Comparison of ENCODE assay signal across 19 cellular contexts in genomic region chr10:125995726-125996304, GRCh38.
DNase-seq lines count a peak whose midpoint lies in the region; ATAC-seq and TF ChIP-seq lines count a peak whose summit lies in the region.
"Had no signal": no experiment of that assay in that cellular context is flagged by ENCODE, and none has a peak within 500 bp of the region (broad histone marks: within the 10 kb centered on the region; RNA-seq: fewer than 3 reads in every experiment).

No MANE protein-coding gene starts in this region.

- POLR2A ChIA-PET in activated CD4-positive, alpha-beta T cell treated with anti-CD3 and anti-CD28 coated beads for 36 hours (lab: Charles Lee): no interaction called here
- POLR2A ChIA-PET in activated CD4-positive, alpha-beta T cell treated with anti-CD3 and anti-CD28 coated beads, Interleukin-2, amount 10 ng/mL, durations not matched to agents 7 days and 5 days (lab: Charles Lee): no interaction called here
- POLR2A ChIA-PET in CD4-positive, alpha-beta T cell (lab: Charles Lee): no interaction called here

- H3K9me3 Mint-ChIP-seq in activated CD4-positive, alpha-beta T cell treated with anti-CD3 and anti-CD28 coated beads for 36 hours (ENCODE audit: low read depth): no peaks in the 10 kb centered on the region
- H3K9me3 Mint-ChIP-seq in activated CD4-positive, alpha-beta T cell treated with anti-CD3 and anti-CD28 coated beads, Interleukin-2, amount 10 ng/mL, durations not matched to agents 7 days and 5 days: no peaks in the 10 kb centered on the region
- no peaks in the 10 kb centered on the region for H3K9me3 Mint-ChIP-seq in CD4-positive, alpha-beta T cell
- H3K9me3 Mint-ChIP-seq in GM23338: peaks cover 4% of the 10 kb centered on the region; the same call in 2 of the 3 replicates
- H3K9me3 Mint-ChIP-seq in stimulated activated memory B cell treated with anti-CD40 and anti-IgM and Interleukin-4, amounts not matched to agents 10 μg/mL and 1 μg/mL and 100 μg/mL, for 72 hours: no peaks in the 10 kb centered on the region
- H3K9me3 Mint-ChIP-seq: HFFc6 had no signal

- no peak for TF ChIP-seq CTCF in CD4-positive, alpha-beta T cell (IDR thresholded peaks at IDR 0.05)
- TF ChIP-seq CTCF in GM23338 (conservative IDR thresholded peaks at IDR 0.05; ENCODE audit: low read depth in 2 of 2): no peak

- intact Hi-C loops in activated CD4-positive, alpha-beta T cell treated with anti-CD3 and anti-CD28 coated beads for 36 hours (cut with DNase I, micrococcal nuclease): no loop called here
- intact Hi-C loops in CD4-positive, alpha-beta T cell (cut with DNase I, micrococcal nuclease): no loop called here

- H3K4me2 ChIP-seq in GM23338: no peak overlapping the region
- H3K4me2 ChIP-seq: BLaER1 had no signal

- H3K27ac Mint-ChIP-seq in activated CD4-positive, alpha-beta T cell treated with anti-CD3 and anti-CD28 coated beads for 36 hours: no peak overlapping the region
- H3K27ac Mint-ChIP-seq in activated CD4-positive, alpha-beta T cell treated with anti-CD3 and anti-CD28 coated beads, Interleukin-2, amount 10 ng/mL, durations not matched to agents 7 days and 5 days: no peak overlapping the region
- H3K27ac Mint-ChIP-seq in CD4-positive, alpha-beta T cell: no peak overlapping the region
- no peak overlapping the region for H3K27ac Mint-ChIP-seq in GM23338
- no peak overlapping the region for H3K27ac Mint-ChIP-seq in stimulated activated memory B cell treated with anti-CD40 and anti-IgM and Interleukin-4, amounts not matched to agents 10 μg/mL and 1 μg/mL and 100 μg/mL, for 72 hours
- H3K27ac Mint-ChIP-seq: CD14-positive monocyte, HFFc6 had no signal

- ATAC-seq in activated CD4-positive, alpha-beta T cell treated with anti-CD3 and anti-CD28 coated beads for 36 hours: peak; percentile 39
- no peak for ATAC-seq in CD4-positive, alpha-beta T cell (ENCODE audit: poor library complexity)
- no peak for ATAC-seq in GM23338
- peak; percentile 54 for ATAC-seq in stimulated activated memory B cell treated with anti-CD40 and anti-IgM and Interleukin-4, amounts not matched to agents 10 μg/mL and 1 μg/mL and 100 μg/mL, for 72 hours
- ATAC-seq in GM18519 (IDR thresholded peaks at IDR 0.05; ENCODE audit: low FRiP score, unreplicated experiment): no peak
- ATAC-seq: HCT116, K562 had no signal

- H3F3A ChIP-seq in GM23338 (replicated peaks; ENCODE audit: low read depth): no peaks in the 10 kb centered on the region

- H3K36me3 ChIP-seq in GM23338 (ENCODE audit: insufficient read depth): no peaks in the 10 kb centered on the region
- H3K36me3 ChIP-seq: BLaER1 had no signal

- CTCF ChIA-PET in activated CD4-positive, alpha-beta T cell treated with anti-CD3 and anti-CD28 coated beads for 36 hours (lab: Charles Lee): no interaction called here
- CTCF ChIA-PET in activated CD4-positive, alpha-beta T cell treated with anti-CD3 and anti-CD28 coated beads, Interleukin-2, amount 10 ng/mL, durations not matched to agents 7 days and 5 days (lab: Charles Lee): interaction anchor here (0.5 kb wide), 1 partner anchor 602 kb away, joined by 5 read pairs; no protein-coding TSS in a partner anchor
- CTCF ChIA-PET in CD4-positive, alpha-beta T cell (lab: Charles Lee): interaction anchor here (0.8 kb wide), 1 partner anchor 13 kb away, joined by 3 read pairs; no protein-coding TSS in a partner anchor

- no peak for DNase-seq in activated CD4-positive, alpha-beta T cell treated with anti-CD3 and anti-CD28 coated beads for 36 hours
- DNase-seq in activated CD4-positive, alpha-beta T cell treated with anti-CD3 and anti-CD28 coated beads, Interleukin-2, amount 10 ng/mL, durations not matched to agents 7 days and 5 days: no peak
- no peak for DNase-seq in CD4-positive, alpha-beta T cell
- no peak for DNase-seq in GM23338 (ENCODE audit: low spot score)
- DNase-seq in NCI-H774 (lab: John Stamatoyannopoulos, UW): no peak
- DNase-seq: 8988T, DMS153, DMS79, GF-D8, GOT3, H7, HFFc6, IMR-90 had no signal

- no peak overlapping the region for H3K4me3 Mint-ChIP-seq in activated CD4-positive, alpha-beta T cell treated with anti-CD3 and anti-CD28 coated beads for 36 hours
- no peak overlapping the region for H3K4me3 Mint-ChIP-seq in activated CD4-positive, alpha-beta T cell treated with anti-CD3 and anti-CD28 coated beads, Interleukin-2, amount 10 ng/mL, durations not matched to agents 7 days and 5 days
- H3K4me3 Mint-ChIP-seq in CD4-positive, alpha-beta T cell: peak overlapping the region; percentile 47
- H3K4me3 Mint-ChIP-seq in GM23338: no peak overlapping the region
- no peak overlapping the region for H3K4me3 Mint-ChIP-seq in stimulated activated memory B cell treated with anti-CD40 and anti-IgM and Interleukin-4, amounts not matched to agents 10 μg/mL and 1 μg/mL and 100 μg/mL, for 72 hours
- H3K4me3 Mint-ChIP-seq: CD14-positive monocyte, HFFc6 had no signal

- no peaks in the 10 kb centered on the region for H3K79me2 ChIP-seq in GM23338 (replicated peaks; ENCODE audit: insufficient read depth)

- H3K4me3 ChIP-seq in GM23338: no peak overlapping the region
- H3K4me3 ChIP-seq: BLaER1, K562 had no signal

- no peaks in the 10 kb centered on the region for H3K27me3 ChIP-seq in CD4-positive, alpha-beta T cell (ENCODE audit: control insufficient read depth, insufficient read depth, low read length)
- H3K27me3 ChIP-seq in GM23338 (ENCODE audit: insufficient read depth): no peaks in the 10 kb centered on the region
- H3K27me3 ChIP-seq: BLaER1 had no signal

- peaks cover 6% of the 10 kb centered on the region; the same call in 1 of the 2 replicates for H3K4me1 ChIP-seq in GM23338 (ENCODE audit: insufficient read depth)
- H3K4me1 ChIP-seq: BLaER1 had no signal

- H3K36me3 Mint-ChIP-seq in activated CD4-positive, alpha-beta T cell treated with anti-CD3 and anti-CD28 coated beads for 36 hours (ENCODE audit: low read depth): no peaks in the 10 kb centered on the region
- no peaks in the 10 kb centered on the region for H3K36me3 Mint-ChIP-seq in activated CD4-positive, alpha-beta T cell treated with anti-CD3 and anti-CD28 coated beads, Interleukin-2, amount 10 ng/mL, durations not matched to agents 7 days and 5 days (ENCODE audit: low read depth)
- H3K36me3 Mint-ChIP-seq in CD4-positive, alpha-beta T cell (ENCODE audit: low read depth): no peaks in the 10 kb centered on the region
- no peaks in the 10 kb centered on the region; the same call in 2 of the 3 replicates for H3K36me3 Mint-ChIP-seq in GM23338 (ENCODE audit: low read depth)
- peaks cover under 1% of the 10 kb centered on the region for H3K36me3 Mint-ChIP-seq in stimulated activated memory B cell treated with anti-CD40 and anti-IgM and Interleukin-4, amounts not matched to agents 10 μg/mL and 1 μg/mL and 100 μg/mL, for 72 hours
- H3K36me3 Mint-ChIP-seq: CD14-positive monocyte had no signal

- no peaks in the 10 kb centered on the region for H3K9me3 ChIP-seq in CD4-positive, alpha-beta T cell (ENCODE audit: control insufficient read depth, low read length)

- H3K9me2 ChIP-seq in GM23338 (ENCODE audit: insufficient read depth): no peaks in the 10 kb centered on the region

- H2AFZ ChIP-seq in GM23338: peak overlapping the region; percentile 29; the same call in 1 of the 2 replicates

- no peaks in the 10 kb centered on the region for H3K4me1 Mint-ChIP-seq in activated CD4-positive, alpha-beta T cell treated with anti-CD3 and anti-CD28 coated beads for 36 hours
- no peaks in the 10 kb centered on the region for H3K4me1 Mint-ChIP-seq in activated CD4-positive, alpha-beta T cell treated with anti-CD3 and anti-CD28 coated beads, Interleukin-2, amount 10 ng/mL, durations not matched to agents 7 days and 5 days
- H3K4me1 Mint-ChIP-seq in CD4-positive, alpha-beta T cell (ENCODE audit: low read depth): no peaks in the 10 kb centered on the region
- H3K4me1 Mint-ChIP-seq in GM23338: peaks cover 6% of the 10 kb centered on the region; the same call in 2 of the 3 replicates
- no peaks in the 10 kb centered on the region for H3K4me1 Mint-ChIP-seq in stimulated activated memory B cell treated with anti-CD40 and anti-IgM and Interleukin-4, amounts not matched to agents 10 μg/mL and 1 μg/mL and 100 μg/mL, for 72 hours
- H3K4me1 Mint-ChIP-seq: CD14-positive monocyte had no signal

- peaks cover 2% of the 10 kb centered on the region for H3K27me3 Mint-ChIP-seq in activated CD4-positive, alpha-beta T cell treated with anti-CD3 and anti-CD28 coated beads for 36 hours
- H3K27me3 Mint-ChIP-seq in activated CD4-positive, alpha-beta T cell treated with anti-CD3 and anti-CD28 coated beads, Interleukin-2, amount 10 ng/mL, durations not matched to agents 7 days and 5 days: peaks cover 8% of the 10 kb centered on the region
- peaks cover 2% of the 10 kb centered on the region for H3K27me3 Mint-ChIP-seq in CD4-positive, alpha-beta T cell
- no peaks in the 10 kb centered on the region for H3K27me3 Mint-ChIP-seq in GM23338 (ENCODE audit: insufficient read depth, low read depth, poor library complexity)
- H3K27me3 Mint-ChIP-seq in stimulated activated memory B cell treated with anti-CD40 and anti-IgM and Interleukin-4, amounts not matched to agents 10 μg/mL and 1 μg/mL and 100 μg/mL, for 72 hours: peaks cover 11% of the 10 kb centered on the region

- H3K27ac ChIP-seq in CD4-positive, alpha-beta T cell (ENCODE audit: low read depth, low read length): no peak overlapping the region
- H3K27ac ChIP-seq in GM23338 (ENCODE audit: low read depth): no peak overlapping the region
- H3K27ac ChIP-seq: BLaER1 had no signal

- H4K20me1 ChIP-seq in GM23338 (replicated peaks; ENCODE audit: insufficient read depth): no peaks in the 10 kb centered on the region
- H4K20me1 ChIP-seq: BLaER1 had no signal

TF ChIP-seq in GM23338, 12 proteins besides CTCF, POLR2A, EP300 and RAD21 (continues in another document):
- TF ChIP-seq STAT1 (IDR thresholded peaks at IDR 0.05; ENCODE audit: unreplicated experiment) (no peak), JUNB (IDR thresholded peaks at IDR 0.05; ENCODE audit: unreplicated experiment) (no peak), EZH2 (IDR thresholded peaks at IDR 0.05; ENCODE audit: low read depth, unreplicated experiment) (no peak), NANOG (IDR thresholded peaks at IDR 0.05; ENCODE audit: borderline replicate concordance) (no peak), ZNF114 (CRISPR knock-in tag; IDR thresholded peaks at IDR 0.05) (no peak), CREB1 (CRISPR knock-in tag; IDR thresholded peaks at IDR 0.05; ENCODE audit: low read depth) (no peak), POLR2AphosphoS5 (IDR thresholded peaks at IDR 0.05; ENCODE audit: low read depth) (no peak), EZH2phosphoT487 (IDR thresholded peaks at IDR 0.05; ENCODE audit: unreplicated experiment) (no peak)

Comparison
In these comparisons a context has a peak if more than half of its experiments do, and no peak if none do; other contexts are left out.
1. ATAC-seq: peak in activated CD4-positive, alpha-beta T cell treated with anti-CD3 and anti-CD28 coated beads for 36 hours (single experiment) and stimulated activated memory B cell treated with anti-CD40 and anti-IgM and Interleukin-4, amounts not matched to agents 10 μg/mL and 1 μg/mL and 100 μg/mL, for 72 hours (single experiment); none in CD4-positive, alpha-beta T cell (single experiment), GM23338 (single experiment) and GM18519 (single experiment).